ENCODE assay signal across 2 cellular contexts in genomic region chr2:121099329-121100318, GRCh38.
TF ChIP-seq lines count a peak whose summit lies in the region.

No MANE protein-coding gene starts in this region.

TF ChIP-seq in GM12878, 131 proteins besides CTCF, POLR2A, EP300 and RAD21 (continued from another document):
- TF ChIP-seq E4F1 (IDR thresholded peaks at IDR 0.05; ENCODE audit: borderline replicate concordance, partially characterized antibody) (no peak), IRF4 (IDR thresholded peaks at IDR 0.05; ENCODE audit: low read depth, low read length) (no peak), MTA3 (IDR thresholded peaks at IDR 0.05; ENCODE audit: borderline replicate concordance, low read length) (no peak), KLF5 (IDR thresholded peaks at IDR 0.05; ENCODE audit: partially characterized antibody) (no peak), E2F8 (IDR thresholded peaks at IDR 0.05; ENCODE audit: low read depth, partially characterized antibody) (no peak), SUZ12 (IDR thresholded peaks at IDR 0.05; ENCODE audit: unreplicated experiment) (no peak)

TF ChIP-seq in liver, 16 proteins besides CTCF, POLR2A, EP300 and RAD21 (continued from another document):
- TF ChIP-seq, protein P1, sequence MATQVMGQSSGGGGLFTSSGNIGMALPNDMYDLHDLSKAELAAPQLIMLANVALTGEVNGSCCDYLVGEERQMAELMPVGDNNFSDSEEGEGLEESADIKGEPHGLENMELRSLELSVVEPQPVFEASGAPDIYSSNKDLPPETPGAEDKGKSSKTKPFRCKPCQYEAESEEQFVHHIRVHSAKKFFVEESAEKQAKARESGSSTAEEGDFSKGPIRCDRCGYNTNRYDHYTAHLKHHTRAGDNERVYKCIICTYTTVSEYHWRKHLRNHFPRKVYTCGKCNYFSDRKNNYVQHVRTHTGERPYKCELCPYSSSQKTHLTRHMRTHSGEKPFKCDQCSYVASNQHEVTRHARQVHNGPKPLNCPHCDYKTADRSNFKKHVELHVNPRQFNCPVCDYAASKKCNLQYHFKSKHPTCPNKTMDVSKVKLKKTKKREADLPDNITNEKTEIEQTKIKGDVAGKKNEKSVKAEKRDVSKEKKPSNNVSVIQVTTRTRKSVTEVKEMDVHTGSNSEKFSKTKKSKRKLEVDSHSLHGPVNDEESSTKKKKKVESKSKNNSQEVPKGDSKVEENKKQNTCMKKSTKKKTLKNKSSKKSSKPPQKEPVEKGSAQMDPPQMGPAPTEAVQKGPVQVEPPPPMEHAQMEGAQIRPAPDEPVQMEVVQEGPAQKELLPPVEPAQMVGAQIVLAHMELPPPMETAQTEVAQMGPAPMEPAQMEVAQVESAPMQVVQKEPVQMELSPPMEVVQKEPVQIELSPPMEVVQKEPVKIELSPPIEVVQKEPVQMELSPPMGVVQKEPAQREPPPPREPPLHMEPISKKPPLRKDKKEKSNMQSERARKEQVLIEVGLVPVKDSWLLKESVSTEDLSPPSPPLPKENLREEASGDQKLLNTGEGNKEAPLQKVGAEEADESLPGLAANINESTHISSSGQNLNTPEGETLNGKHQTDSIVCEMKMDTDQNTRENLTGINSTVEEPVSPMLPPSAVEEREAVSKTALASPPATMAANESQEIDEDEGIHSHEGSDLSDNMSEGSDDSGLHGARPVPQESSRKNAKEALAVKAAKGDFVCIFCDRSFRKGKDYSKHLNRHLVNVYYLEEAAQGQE (IDR thresholded peaks at IDR 0.05): no peak
- no peak for TF ChIP-seq RXRA (IDR thresholded peaks at IDR 0.05)
- no peak for TF ChIP-seq EGR1 (IDR thresholded peaks at IDR 0.05; ENCODE audit: low read depth in 2 of 2)
- TF ChIP-seq SP1 (IDR thresholded peaks at IDR 0.05): no peak
- no peak for TF ChIP-seq YY1 (IDR thresholded peaks at IDR 0.05)
- no peak for TF ChIP-seq JUND (IDR thresholded peaks at IDR 0.05)
- TF ChIP-seq, protein P2, sequence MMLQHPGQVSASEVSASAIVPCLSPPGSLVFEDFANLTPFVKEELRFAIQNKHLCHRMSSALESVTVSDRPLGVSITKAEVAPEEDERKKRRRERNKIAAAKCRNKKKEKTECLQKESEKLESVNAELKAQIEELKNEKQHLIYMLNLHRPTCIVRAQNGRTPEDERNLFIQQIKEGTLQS (IDR thresholded peaks at IDR 0.05): no peak
- TF ChIP-seq FOXA1 (IDR thresholded peaks at IDR 0.05): no peak
- TF ChIP-seq NR2F2 (IDR thresholded peaks at IDR 0.05): no peak
- no peak for TF ChIP-seq HNF4G (IDR thresholded peaks at IDR 0.05)
